In genomic region chr6:52545844-52546119, GRCh38 we compare ENCODE assay signal across 20 cellular contexts. TPM values are rescaled to one million over a fixed set of nuclear protein-coding genes. Genes with fewer than 3 reads are reported as not detected.
DNase-seq lines count a peak whose midpoint lies in the region; ATAC-seq and TF ChIP-seq lines count a peak whose summit lies in the region.
"Had no signal": no experiment of that assay in that cellular context is flagged by ENCODE, and none has a peak within 500 bp of the region (broad histone marks: within the 10 kb centered on the region; RNA-seq: fewer than 3 reads in every experiment).

No MANE protein-coding gene starts in this region.

- H3K79me2 ChIP-seq in ACC112 (ENCODE audit: control insufficient read depth, insufficient read depth, low read length, unreplicated experiment): peaks cover 94% of the 10 kb centered on the region
- H3K79me2 ChIP-seq in OCI-LY3 (ENCODE audit: low read length): peaks cover 76% of the 10 kb centered on the region
- peaks cover 52% of the 10 kb centered on the region for H3K79me2 ChIP-seq in mesendoderm (ENCODE audit: control insufficient read depth, insufficient read depth, low read length)

- H2AFZ ChIP-seq in ACC112 (ENCODE audit: low read length, unreplicated experiment): no peak overlapping the region
- no peak overlapping the region for H2AFZ ChIP-seq in OCI-LY3 (ENCODE audit: low read depth, low read length)
- H2AFZ ChIP-seq: parathyroid adenoma had no signal

- ATAC-seq in HG02571 (IDR thresholded peaks at IDR 0.05; ENCODE audit: unreplicated experiment) (peak; percentile 3), GM21528 (IDR thresholded peaks at IDR 0.05; ENCODE audit: low FRiP score, unreplicated experiment) (no peak)
- ATAC-seq: heart right ventricle; PC-3; stimulated activated naive CD8-positive, alpha-beta T cell treated with anti-CD3 and anti-CD28 coated beads, Interleukin-15, amount 100 ng/mL, for 72 hours had no signal

- H3K27ac ChIP-seq in ACC112 (ENCODE audit: low read depth, low read length) (peak overlapping the region; percentile 96), OCI-LY3 (ENCODE audit: low read length) (peak overlapping the region; percentile 86), mesendoderm (ENCODE audit: low read depth, low read length) (peak overlapping the region; percentile 62)
- H3K27ac ChIP-seq: parathyroid adenoma had no signal

- no peak overlapping the region for H2BK120ac ChIP-seq in mesendoderm (ENCODE audit: low read depth, low read length)

- no peaks in the 10 kb centered on the region for H4K20me1 ChIP-seq in OCI-LY3 (ENCODE audit: insufficient read depth, low read length)

- no peak overlapping the region for H4K8ac ChIP-seq in mesendoderm (ENCODE audit: low read depth, low read length)

- no peaks in the 10 kb centered on the region for H3K36me3 Mint-ChIP-seq in activated T-helper 2 cell treated with anti-CD3 and anti-CD28 coated beads, Interferon-gamma antibody, Interleukin-2, Interleukin-4, amounts not matched to agents 10 μg/mL and 5 μg/mL and 100 μg/mL, durations not matched to agents 14 hours and 24 hours and 36 hours (ENCODE audit: low read depth)

- H3K23ac ChIP-seq in mesendoderm (ENCODE audit: low read length): no peak overlapping the region

- H3K79me1 ChIP-seq in mesendoderm (ENCODE audit: low read length): peaks cover 35% of the 10 kb centered on the region

- H2BK5ac ChIP-seq in mesendoderm (ENCODE audit: low read length): no peak overlapping the region

- peaks cover 15% of the 10 kb centered on the region for H3K4me1 Mint-ChIP-seq in activated T-helper 2 cell treated with anti-CD3 and anti-CD28 coated beads, Interferon-gamma antibody, Interleukin-2, Interleukin-4, amounts not matched to agents 10 μg/mL and 5 μg/mL and 100 μg/mL, durations not matched to agents 14 hours and 24 hours and 36 hours (ENCODE audit: low read depth)

- H3K4me3 ChIP-seq in ACC112 (ENCODE audit: low read depth, low read length): no peak overlapping the region
- peak overlapping the region; percentile 53 for H3K4me3 ChIP-seq in OCI-LY3 (ENCODE audit: low read length)
- H3K4me3 ChIP-seq in mesendoderm (ENCODE audit: low read length): no peak overlapping the region
- H3K4me3 ChIP-seq: esophagus squamous epithelium, heart right ventricle, smooth muscle cell had no signal

- H3K4me2 ChIP-seq in OCI-LY3 (ENCODE audit: low read length) (peak overlapping the region; percentile 76), mesendoderm (ENCODE audit: low read length) (no peak overlapping the region)
- H3K4me2 ChIP-seq: smooth muscle cell had no signal

- TF ChIP-seq CTCF in OCI-LY3 (IDR thresholded peaks at IDR 0.05; ENCODE audit: low read depth, low read length): no peak

- no peak overlapping the region for H3K4ac ChIP-seq in mesendoderm (ENCODE audit: low read depth, low read length)

- peak overlapping the region; percentile 43 for H3K18ac ChIP-seq in mesendoderm (ENCODE audit: low read length)

- DNase-seq in mesendoderm: no peak
- no peak for DNase-seq in activated T-helper 2 cell treated with anti-CD3 and anti-CD28 coated beads, Interferon-gamma antibody, Interleukin-2, Interleukin-4, amounts not matched to agents 10 μg/mL and 5 μg/mL and 100 μg/mL, durations not matched to agents 14 hours and 24 hours and 36 hours (ENCODE audit: low spot score)
- no peak for DNase-seq in globus pallidus (ENCODE audit: low spot score)
- DNase-seq in GDM1 (lab: John Stamatoyannopoulos, UW): no peak
- DNase-seq: activated B cell treated with CpG ODN at 0.5 μM for 24 hours; activated gamma-delta T cell; aorta; esophagus squamous epithelium; GOT3; heart right ventricle; KG1; NCI-H446; PC-3; stimulated activated naive CD8-positive, alpha-beta T cell treated with anti-CD3 and anti-CD28 coated beads, Interleukin-15, amount 100 ng/mL, for 72 hours had no signal

- H3K9me3 Mint-ChIP-seq in activated T-helper 2 cell treated with anti-CD3 and anti-CD28 coated beads, Interferon-gamma antibody, Interleukin-2, Interleukin-4, amounts not matched to agents 10 μg/mL and 5 μg/mL and 100 μg/mL, durations not matched to agents 14 hours and 24 hours and 36 hours: no peaks in the 10 kb centered on the region
- H3K9me3 Mint-ChIP-seq: activated B cell treated with CpG ODN at 0.5 μM for 24 hours; stimulated activated naive CD8-positive, alpha-beta T cell treated with anti-CD3 and anti-CD28 coated beads, Interleukin-15, amount 100 ng/mL, for 72 hours had no signal

- H2AK5ac ChIP-seq in mesendoderm (ENCODE audit: low read length): no peak overlapping the region

- H3K27me3 ChIP-seq in ACC112 (ENCODE audit: insufficient read depth, low read length): no peaks in the 10 kb centered on the region
- no peaks in the 10 kb centered on the region for H3K27me3 ChIP-seq in OCI-LY3 (ENCODE audit: low read depth, low read length)
- H3K27me3 ChIP-seq in mesendoderm (ENCODE audit: insufficient read depth, low read length, poor library complexity): no peaks in the 10 kb centered on the region
- H3K27me3 ChIP-seq: esophagus squamous epithelium, heart right ventricle had no signal

- no peaks in the 10 kb centered on the region for H3K27me3 Mint-ChIP-seq in activated T-helper 2 cell treated with anti-CD3 and anti-CD28 coated beads, Interferon-gamma antibody, Interleukin-2, Interleukin-4, amounts not matched to agents 10 μg/mL and 5 μg/mL and 100 μg/mL, durations not matched to agents 14 hours and 24 hours and 36 hours (ENCODE audit: low read depth)
- H3K27me3 Mint-ChIP-seq: activated B cell treated with CpG ODN at 0.5 μM for 24 hours; stimulated activated naive CD8-positive, alpha-beta T cell treated with anti-CD3 and anti-CD28 coated beads, Interleukin-15, amount 100 ng/mL, for 72 hours had no signal

- no peak overlapping the region for H2BK15ac ChIP-seq in mesendoderm (replicated peaks; ENCODE audit: low read depth)

- no peak overlapping the region for H3K4me3 Mint-ChIP-seq in activated T-helper 2 cell treated with anti-CD3 and anti-CD28 coated beads, Interferon-gamma antibody, Interleukin-2, Interleukin-4, amounts not matched to agents 10 μg/mL and 5 μg/mL and 100 μg/mL, durations not matched to agents 14 hours and 24 hours and 36 hours (ENCODE audit: low read depth)
- H3K4me3 Mint-ChIP-seq: stimulated activated naive CD8-positive, alpha-beta T cell treated with anti-CD3 and anti-CD28 coated beads, Interleukin-15, amount 100 ng/mL, for 72 hours had no signal

- peak overlapping the region; percentile 61 for H3K9ac ChIP-seq in OCI-LY3 (ENCODE audit: low read length)
- no peak overlapping the region for H3K9ac ChIP-seq in mesendoderm (ENCODE audit: low read length)
- H3K9ac ChIP-seq: parathyroid adenoma had no signal

- H3K36me3 ChIP-seq in ACC112 (ENCODE audit: insufficient read depth, low read length): peaks cover 10% of the 10 kb centered on the region; the same call in 1 of the 2 replicates
- peaks cover 3% of the 10 kb centered on the region for H3K36me3 ChIP-seq in OCI-LY3 (replicated peaks; ENCODE audit: low read depth, low read length)
- H3K36me3 ChIP-seq in mesendoderm (ENCODE audit: control insufficient read depth, insufficient read depth, low read length): no peaks in the 10 kb centered on the region
- H3K36me3 ChIP-seq: esophagus squamous epithelium, heart right ventricle had no signal

- H3K27ac Mint-ChIP-seq in activated T-helper 2 cell treated with anti-CD3 and anti-CD28 coated beads, Interferon-gamma antibody, Interleukin-2, Interleukin-4, amounts not matched to agents 10 μg/mL and 5 μg/mL and 100 μg/mL, durations not matched to agents 14 hours and 24 hours and 36 hours: no peak overlapping the region
- H3K27ac Mint-ChIP-seq: stimulated activated naive CD8-positive, alpha-beta T cell treated with anti-CD3 and anti-CD28 coated beads, Interleukin-15, amount 100 ng/mL, for 72 hours had no signal

- no peak overlapping the region for H4K5ac ChIP-seq in mesendoderm (ENCODE audit: low read length)

- whole genome bisulfite sequencing in mesendoderm (ENCODE audit: extremely low coverage, insufficient coverage, low lambda C conversion rate): no CpG with 5 or more reads among the region's 3 CpGs

- H3K9me3 ChIP-seq in OCI-LY3 (ENCODE audit: insufficient read depth, low read length): no peaks in the 10 kb centered on the region
- H3K9me3 ChIP-seq: esophagus squamous epithelium, heart right ventricle had no signal

- peak overlapping the region; percentile 40 for H3K56ac ChIP-seq in mesendoderm (ENCODE audit: low read length)

- intact Hi-C loops in activated T-helper 2 cell treated with anti-CD3 and anti-CD28 coated beads, Interferon-gamma antibody, Interleukin-2, Interleukin-4, amounts not matched to agents 10 μg/mL and 5 μg/mL and 100 μg/mL, durations not matched to agents 14 hours and 24 hours and 36 hours (cut with micrococcal nuclease): no loop called here

- H3K4me1 ChIP-seq in ACC112 (ENCODE audit: control insufficient read depth, insufficient read depth, low read length, unreplicated experiment): peaks cover 99% of the 10 kb centered on the region
- H3K4me1 ChIP-seq in OCI-LY3 (ENCODE audit: low read length): peaks cover 81% of the 10 kb centered on the region
- H3K4me1 ChIP-seq in mesendoderm (ENCODE audit: control insufficient read depth, low read depth, low read length): peaks cover 33% of the 10 kb centered on the region

RNA-seq across cellular contexts. Expression of gene TRAM2, which starts 31.1 kb away (rescaled TPM):
- polyA plus RNA-seq in mesendoderm (2013, experiment 1 of 2): 39.3 TPM
- polyA plus RNA-seq in mesendoderm (2013, experiment 2 of 2): 39.0 TPM
- total RNA-seq in activated T-helper 2 cell treated with anti-CD3 and anti-CD28 coated beads, Interferon-gamma antibody, Interleukin-2, Interleukin-4, amounts not matched to agents 10 μg/mL and 5 μg/mL and 100 μg/mL, durations not matched to agents 14 hours and 24 hours and 36 hours: 4.7 TPM in 2 replicates
